ENCODE assay signal across 16 cellular contexts in genomic region chr12:18267427-18267826, GRCh38. TPM values are rescaled to one million over a fixed set of nuclear protein-coding genes. Genes with fewer than 3 reads are reported as not detected.
DNase-seq lines count a peak whose midpoint lies in the region; ATAC-seq and TF ChIP-seq lines count a peak whose summit lies in the region.
"Had no signal": no experiment of that assay in that cellular context is flagged by ENCODE, and none has a peak within 500 bp of the region (broad histone marks: within the 10 kb centered on the region; RNA-seq: fewer than 3 reads in every experiment).

No MANE protein-coding gene starts in this region.

- POLR2A ChIA-PET in MCF 10A (lab: Yijun Ruan, JAX): interaction anchor here (0.7 to 15.1 kb wide), 9 partner anchors 7 to 739 kb away, joined by 3 to 443 read pairs (median 5); partner anchors contain the start of gene PIK3C2G

- no peaks in the 10 kb centered on the region for H3K27me3 ChIP-seq in mucosa of stomach (ENCODE audit: control insufficient read depth, insufficient read depth, low read length)
- H3K27me3 ChIP-seq: BLaER1 treated with 17β-estradiol and CSF1 and Interleukin-3, amounts not matched to agents 10 nM and 100 nM had no signal

- H3K27me3 Mint-ChIP-seq in Calu3 (ENCODE audit: unreplicated experiment) (no peaks in the 10 kb centered on the region), MCF 10A (ENCODE audit: insufficient read depth, unreplicated experiment) (no peaks in the 10 kb centered on the region), natural killer cell (ENCODE audit: low read depth in 2 of 2) (no peaks in the 10 kb centered on the region)
- H3K27me3 Mint-ChIP-seq in activated T-helper 1 cell treated with anti-CD3 and anti-CD28 coated beads, Interleukin-12 subunit alpha, Interleukin-12 subunit beta, Interleukin-2, Interleukin-4 antibody, amounts not matched to agents 30 ng/mL and 10 ng/mL and 1 ng/mL, durations not matched to agents 14 hours and 24 hours and 36 hours (ENCODE audit: insufficient read depth): no peaks in the 10 kb centered on the region
- H3K27me3 Mint-ChIP-seq: CD4-positive, CD25-positive, alpha-beta regulatory T cell had no signal

- H3K4me1 Mint-ChIP-seq in Calu3 (ENCODE audit: low read depth, unreplicated experiment): peaks cover 37% of the 10 kb centered on the region
- peaks cover 11% of the 10 kb centered on the region for H3K4me1 Mint-ChIP-seq in MCF 10A (ENCODE audit: insufficient read depth, unreplicated experiment)
- no peaks in the 10 kb centered on the region for H3K4me1 Mint-ChIP-seq in natural killer cell
- H3K4me1 Mint-ChIP-seq in activated T-helper 1 cell treated with anti-CD3 and anti-CD28 coated beads, Interleukin-12 subunit alpha, Interleukin-12 subunit beta, Interleukin-2, Interleukin-4 antibody, amounts not matched to agents 30 ng/mL and 10 ng/mL and 1 ng/mL, durations not matched to agents 14 hours and 24 hours and 36 hours (ENCODE audit: low read depth): no peaks in the 10 kb centered on the region
- H3K4me1 Mint-ChIP-seq: CD4-positive, CD25-positive, alpha-beta regulatory T cell had no signal

- H3K9me3 Mint-ChIP-seq in Calu3 (ENCODE audit: low read depth, unreplicated experiment) (no peaks in the 10 kb centered on the region), MCF 10A (ENCODE audit: unreplicated experiment) (peaks cover under 1% of the 10 kb centered on the region), natural killer cell (peaks cover 9 to 10% of the 10 kb centered on the region in 2 donors)
- no peaks in the 10 kb centered on the region for H3K9me3 Mint-ChIP-seq in activated T-helper 1 cell treated with anti-CD3 and anti-CD28 coated beads, Interleukin-12 subunit alpha, Interleukin-12 subunit beta, Interleukin-2, Interleukin-4 antibody, amounts not matched to agents 30 ng/mL and 10 ng/mL and 1 ng/mL, durations not matched to agents 14 hours and 24 hours and 36 hours

- no peaks in the 10 kb centered on the region for H3K36me3 ChIP-seq in mucosa of stomach (ENCODE audit: control insufficient read depth, insufficient read depth, low read length)
- H3K36me3 ChIP-seq: BLaER1 treated with 17β-estradiol and CSF1 and Interleukin-3, amounts not matched to agents 10 nM and 100 nM; HAP-1 had no signal

- CTCF ChIA-PET in Calu3 (lab: Charles Lee) (interaction anchor here (0.7 to 1.2 kb wide), 3 partner anchors 11 to 26 kb away, joined by 3 read pairs; no protein-coding TSS in a partner anchor), MCF 10A (lab: Yijun Ruan, JAX) (interaction anchor here (0.7 kb wide), 1 partner anchor 49 kb away, joined by 3 read pairs; no protein-coding TSS in a partner anchor)

- peak; percentile 55 for ATAC-seq in esophagus mucosa
- no peak for ATAC-seq in natural killer cell

- no peak overlapping the region for H3K4me3 ChIP-seq in mucosa of stomach (ENCODE audit: low read length)
- H3K4me3 ChIP-seq: BLaER1 treated with 17β-estradiol and CSF1 and Interleukin-3, amounts not matched to agents 10 nM and 100 nM; HAP-1 had no signal

- no peak for TF ChIP-seq CTCF in Calu3 (IDR thresholded peaks at IDR 0.05; ENCODE audit: unreplicated experiment)
- no peak for TF ChIP-seq CTCF in MCF 10A (IDR thresholded peaks at IDR 0.05; ENCODE audit: unreplicated experiment)
- TF ChIP-seq CTCF in natural killer cell (IDR thresholded peaks at IDR 0.05): no peak

- BruUV-seq in Calu3 (replicated peaks; lab: Mats Ljungman, UMichigan) (no TSS peak), MCF 10A (replicated peaks; lab: Mats Ljungman, UMichigan) (no TSS peak)

- H3K36me3 Mint-ChIP-seq in Calu3 (ENCODE audit: insufficient read depth, unreplicated experiment) (peaks cover 59% of the 10 kb centered on the region), MCF 10A (ENCODE audit: insufficient read depth, unreplicated experiment) (peaks cover 4% of the 10 kb centered on the region), natural killer cell (no peaks in the 10 kb centered on the region)
- H3K36me3 Mint-ChIP-seq in activated T-helper 1 cell treated with anti-CD3 and anti-CD28 coated beads, Interleukin-12 subunit alpha, Interleukin-12 subunit beta, Interleukin-2, Interleukin-4 antibody, amounts not matched to agents 30 ng/mL and 10 ng/mL and 1 ng/mL, durations not matched to agents 14 hours and 24 hours and 36 hours (ENCODE audit: low read depth): no peaks in the 10 kb centered on the region
- H3K36me3 Mint-ChIP-seq: CD4-positive, CD25-positive, alpha-beta regulatory T cell had no signal

- peaks cover 12% of the 10 kb centered on the region for H3K4me1 ChIP-seq in mucosa of stomach (ENCODE audit: control insufficient read depth, insufficient read depth, low read length)
- H3K4me1 ChIP-seq: BLaER1 treated with 17β-estradiol and CSF1 and Interleukin-3, amounts not matched to agents 10 nM and 100 nM; HAP-1 had no signal

- H3K9me3 ChIP-seq in mucosa of stomach (ENCODE audit: control insufficient read depth, low read length): no peaks in the 10 kb centered on the region
- H3K9me3 ChIP-seq: BLaER1 treated with 17β-estradiol and CSF1 and Interleukin-3, amounts not matched to agents 10 nM and 100 nM; HAP-1 had no signal

- H3K4me3 Mint-ChIP-seq in Calu3 (ENCODE audit: low read depth, unreplicated experiment) (peak overlapping the region; percentile 55), MCF 10A (ENCODE audit: unreplicated experiment) (peak overlapping the region; percentile 76), natural killer cell (no peak overlapping the region)
- H3K4me3 Mint-ChIP-seq in activated T-helper 1 cell treated with anti-CD3 and anti-CD28 coated beads, Interleukin-12 subunit alpha, Interleukin-12 subunit beta, Interleukin-2, Interleukin-4 antibody, amounts not matched to agents 30 ng/mL and 10 ng/mL and 1 ng/mL, durations not matched to agents 14 hours and 24 hours and 36 hours: no peak overlapping the region
- H3K4me3 Mint-ChIP-seq: CD4-positive, CD25-positive, alpha-beta regulatory T cell had no signal

- H3K27ac Mint-ChIP-seq in Calu3 (ENCODE audit: unreplicated experiment): peak overlapping the region; percentile 99
- peak overlapping the region; percentile 100 for H3K27ac Mint-ChIP-seq in MCF 10A (ENCODE audit: low read depth, unreplicated experiment)
- H3K27ac Mint-ChIP-seq in natural killer cell: no peak overlapping the region
- H3K27ac Mint-ChIP-seq in activated T-helper 1 cell treated with anti-CD3 and anti-CD28 coated beads, Interleukin-12 subunit alpha, Interleukin-12 subunit beta, Interleukin-2, Interleukin-4 antibody, amounts not matched to agents 30 ng/mL and 10 ng/mL and 1 ng/mL, durations not matched to agents 14 hours and 24 hours and 36 hours: no peak overlapping the region
- H3K27ac Mint-ChIP-seq: CD4-positive, CD25-positive, alpha-beta regulatory T cell had no signal

- intact Hi-C loops in Calu3 (cut with micrococcal nuclease; ENCODE audit: unreplicated experiment): loop anchor here (2.0 kb wide), 2 partner anchors 13 to 31 kb away; no protein-coding TSS in a partner anchor
- intact Hi-C loops in MCF 10A (cut with micrococcal nuclease): loop anchor here (2.0 to 10.0 kb wide), 2 partner anchors 29 to 1017 kb away; no protein-coding TSS in a partner anchor
- intact Hi-C loops in natural killer cell (cut with micrococcal nuclease): no loop called here
- intact Hi-C loops in activated T-helper 1 cell treated with anti-CD3 and anti-CD28 coated beads, Interleukin-12 subunit alpha, Interleukin-12 subunit beta, Interleukin-2, Interleukin-4 antibody, amounts not matched to agents 30 ng/mL and 10 ng/mL and 1 ng/mL, durations not matched to agents 14 hours and 24 hours and 36 hours (cut with micrococcal nuclease): no loop called here

- DNase-seq in Calu3: no peak
- peak; percentile 56 for DNase-seq in MCF 10A (ENCODE audit: unreplicated experiment)
- no peak for DNase-seq in natural killer cell
- no peak for DNase-seq in T-helper 1 cell
- no peak for DNase-seq in activated T-helper 1 cell treated with anti-CD3 and anti-CD28 coated beads, Interleukin-12 subunit alpha, Interleukin-12 subunit beta, Interleukin-2, Interleukin-4 antibody, amounts not matched to agents 30 ng/mL and 10 ng/mL and 1 ng/mL, durations not matched to agents 14 hours and 24 hours and 36 hours (ENCODE audit: low spot score)
- DNase-seq in germinal center (ENCODE audit: low spot score): no peak
- DNase-seq: 8988T; ACHN; CD4-positive, CD25-positive, alpha-beta regulatory T cell; DMS 273 treated with DMSO at 0.1 percent for 48 hours had no signal

- H3K9ac ChIP-seq in mucosa of stomach (ENCODE audit: low read length): peak overlapping the region; percentile 7
- H3K9ac ChIP-seq: BLaER1 treated with 17β-estradiol and CSF1 and Interleukin-3, amounts not matched to agents 10 nM and 100 nM had no signal

RNA-seq across cellular contexts. Expression of gene PIK3C2G, which starts 6.1 kb away (rescaled TPM):
- total RNA-seq in Calu3 (2022): 24.0 and 24.3 TPM in 2 replicates
- total RNA-seq in MCF 10A (2022): 10.6 and 15.0 TPM in 2 replicates
- 5.8 TPM for total RNA-seq in esophagus mucosa
- total RNA-seq in natural killer cell: not detected
- not detected in 2 replicates for total RNA-seq in activated T-helper 1 cell treated with anti-CD3 and anti-CD28 coated beads, Interleukin-12 subunit alpha, Interleukin-12 subunit beta, Interleukin-2, Interleukin-4 antibody, amounts not matched to agents 30 ng/mL and 10 ng/mL and 1 ng/mL, durations not matched to agents 14 hours and 24 hours and 36 hours
- total RNA-seq: CD4-positive, CD25-positive, alpha-beta regulatory T cell; Daoy; H1 had no signal

Comparison
In these comparisons a context has a peak if more than half of its experiments do, and no peak if none do; other contexts are left out.
1. H3K27ac Mint-ChIP-seq: peak in Calu3 (single experiment) and MCF 10A (single experiment); none in natural killer cell (0 of 2) and activated T-helper 1 cell treated with anti-CD3 and anti-CD28 coated beads, Interleukin-12 subunit alpha, Interleukin-12 subunit beta, Interleukin-2, Interleukin-4 antibody, amounts not matched to agents 30 ng/mL and 10 ng/mL and 1 ng/mL, durations not matched to agents 14 hours and 24 hours and 36 hours (single experiment).
2. H3K4me3 Mint-ChIP-seq: peak in Calu3 (single experiment) and MCF 10A (single experiment); none in natural killer cell (single experiment) and activated T-helper 1 cell treated with anti-CD3 and anti-CD28 coated beads, Interleukin-12 subunit alpha, Interleukin-12 subunit beta, Interleukin-2, Interleukin-4 antibody, amounts not matched to agents 30 ng/mL and 10 ng/mL and 1 ng/mL, durations not matched to agents 14 hours and 24 hours and 36 hours (single experiment).
3. intact Hi-C loops: an anchor here in Calu3 (2.0 kb wide) and MCF 10A (2.0 to 10.0 kb wide); none called in natural killer cell and activated T-helper 1 cell treated with anti-CD3 and anti-CD28 coated beads, Interleukin-12 subunit alpha, Interleukin-12 subunit beta, Interleukin-2, Interleukin-4 antibody, amounts not matched to agents 30 ng/mL and 10 ng/mL and 1 ng/mL, durations not matched to agents 14 hours and 24 hours and 36 hours.